Comparison of ENCODE assay signal across 10 cellular contexts in genomic region chr22:46833228-46833627, GRCh38.
DNase-seq lines count a peak whose midpoint lies in the region; ATAC-seq and TF ChIP-seq lines count a peak whose summit lies in the region.
"Had no signal": no experiment of that assay in that cellular context is flagged by ENCODE, and none has a peak within 500 bp of the region (broad histone marks: within the 10 kb centered on the region; RNA-seq: fewer than 3 reads in every experiment).

No MANE protein-coding gene starts in this region.

- peak; percentile 12 for TF ChIP-seq CTCF in AG09309 (IDR thresholded peaks at IDR 0.05; ENCODE audit: control insufficient read depth, insufficient read depth, low read depth, low read length, missing control alignments)
- TF ChIP-seq CTCF in kidney epithelial cell (IDR thresholded peaks at IDR 0.05; ENCODE audit: insufficient read depth, low read length, poor library complexity, severe bottlenecking) = peak; percentile 31
- TF ChIP-seq CTCF in spleen (IDR thresholded peaks at IDR 0.05 in 8 of 11, conservative IDR thresholded peaks at IDR 0.05 in 3 of 11) = no peak

- ATAC-seq in HG03097 (IDR thresholded peaks at IDR 0.05; ENCODE audit: low FRiP score, unreplicated experiment) (no peak), HG02870 (IDR thresholded peaks at IDR 0.05; ENCODE audit: unreplicated experiment) (no peak)

- H3K9me3 ChIP-seq in spleen = peaks cover 7 to 28% (median 25%) of the 10 kb centered on the region in 8 donors

- H3K27ac ChIP-seq in spleen = no peak overlapping the region
- H3K27ac ChIP-seq: neutrophil had no signal

- WGBS in spleen, 5 donors = 85 to 94% (median 88%) methylated on average over 6 of the region's 6 CpGs

- no peak for TF ChIP-seq POLR2A in spleen (IDR thresholded peaks at IDR 0.05)

- DNase-seq in AG09309 (ENCODE audit: low read depth) (no peak), HEK293T (ENCODE audit: extremely low spot score) (peak; percentile 59), astrocyte of the hippocampus (ENCODE audit: low read depth, low spot score) (peak; percentile 65), kidney epithelial cell (ENCODE audit: low read depth) (no peak), mucosa of gallbladder (ENCODE audit: low spot score) (no peak), spleen (no peak)
- DNase-seq: NCI-H2107 had no signal

- H3K27me3 ChIP-seq in kidney epithelial cell (ENCODE audit: control insufficient read depth, insufficient read depth, low read length) (no peaks in the 10 kb centered on the region), spleen (replicated peaks in 1 of 7) (no peaks in the 10 kb centered on the region)
- H3K27me3 ChIP-seq: neutrophil had no signal

- H3K4me3 ChIP-seq in AG09309 (ENCODE audit: control insufficient read depth, low read depth, low read length) (no peak overlapping the region), kidney epithelial cell (ENCODE audit: low read depth, low read length) (no peak overlapping the region), spleen (no peak overlapping the region)

- H3K36me3 ChIP-seq in kidney epithelial cell (ENCODE audit: control insufficient read depth, insufficient read depth, low read length) (no peaks in the 10 kb centered on the region), spleen (peaks cover 0 to 57% (median 10%) of the 10 kb centered on the region in 6 donors)

- intact Hi-C loops in spleen (cut with DNase I; ENCODE audit: low total_unique reads) = no loop called here

- peaks cover 3 to 36% (median 22%) of the 10 kb centered on the region in 6 donors for H3K4me1 ChIP-seq in spleen

- POLR2A ChIA-PET in HEK293T (lab: Yijun Ruan, JAX) = no interaction called here

- CTCF ChIA-PET in HEK293T (lab: Yijun Ruan, JAX) = interaction anchor here (0.8 to 1.6 kb wide), 3 partner anchors 9 to 163 kb away, joined by 3 to 6 read pairs (median 4); no protein-coding TSS in a partner anchor

TF ChIP-seq in HEK293T, 16 proteins besides CTCF, POLR2A, EP300 and RAD21:
- TF ChIP-seq TARDBP (IDR thresholded peaks at IDR 0.05) (no peak), SUZ12 (IDR thresholded peaks at IDR 0.05) (no peak), NFRKB (IDR thresholded peaks at IDR 0.05) (no peak), FOXA1 (IDR thresholded peaks at IDR 0.05) (no peak), FOXK2 (IDR thresholded peaks at IDR 0.05) (no peak), PKNOX1 (IDR thresholded peaks at IDR 0.05) (no peak), ELF4 (IDR thresholded peaks at IDR 0.05) (no peak), CTBP1 (IDR thresholded peaks at IDR 0.05; ENCODE audit: borderline replicate concordance) (no peak), BHLHE40 (IDR thresholded peaks at IDR 0.05; ENCODE audit: borderline replicate concordance) (no peak), SP1 (IDR thresholded peaks at IDR 0.05) (no peak), FOXM1 (IDR thresholded peaks at IDR 0.05; ENCODE audit: borderline replicate concordance) (no peak), ARNT (IDR thresholded peaks at IDR 0.05) (no peak), L3MBTL2 (conservative IDR thresholded peaks at IDR 0.05) (no peak), LEF1 (IDR thresholded peaks at IDR 0.05; ENCODE audit: borderline replicate concordance) (no peak), HDGF (IDR thresholded peaks at IDR 0.05; ENCODE audit: borderline replicate concordance) (no peak), ZNF384 (IDR thresholded peaks at IDR 0.05) (no peak)

Comparison
In these comparisons a context has a peak if more than half of its experiments do, and no peak if none do; other contexts are left out.
1. DNase-seq: peak in HEK293T (single experiment) and astrocyte of the hippocampus (single experiment); none in AG09309 (single experiment), kidney epithelial cell (single experiment), mucosa of gallbladder (single experiment) and spleen (single experiment).
2. CTCF ChIP-seq: peak in AG09309 (single experiment) and kidney epithelial cell (single experiment); none in spleen (0 of 11).